Comparison of ENCODE assay signal across 29 cellular contexts in the genomic region with DNA sequence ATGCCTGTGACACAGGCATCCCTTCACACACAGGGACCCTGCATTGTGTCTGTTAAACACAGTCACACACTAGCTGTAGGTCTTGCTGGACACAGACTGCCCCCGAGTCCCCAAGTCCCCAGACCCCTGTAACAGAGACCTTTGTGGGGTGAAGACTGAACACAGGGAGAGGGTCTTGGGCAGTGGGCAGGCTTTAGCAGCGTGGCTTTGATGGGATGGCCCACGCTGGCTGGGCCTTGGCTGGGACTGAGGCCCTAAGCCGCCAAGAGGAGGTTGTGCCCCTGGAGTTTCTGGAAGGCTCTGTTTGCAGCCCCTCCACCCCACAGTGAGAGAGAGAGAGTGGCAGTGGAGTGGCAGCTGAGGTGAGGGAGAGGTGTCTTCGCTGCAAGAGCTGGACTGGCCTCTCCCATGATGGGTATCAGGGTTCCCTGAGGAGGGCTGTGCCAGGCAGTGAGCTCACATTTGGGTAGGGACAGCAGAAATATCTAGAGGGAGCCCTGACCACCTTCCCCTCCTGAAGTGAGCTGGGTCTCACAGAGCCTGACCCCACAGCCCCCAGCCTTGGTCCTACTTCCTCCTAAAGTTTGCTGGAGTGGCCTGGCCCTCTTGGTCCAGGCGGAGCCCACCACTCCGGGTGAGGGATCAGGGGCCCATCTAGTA. TPM values are rescaled to one million over a fixed set of nuclear protein-coding genes. Genes with fewer than 3 reads are reported as not detected.
DNase-seq lines count a peak whose midpoint lies in the region; ATAC-seq and TF ChIP-seq lines count a peak whose summit lies in the region.
"Had no signal": no experiment of that assay in that cellular context is flagged by ENCODE, and none has a peak within 500 bp of the region (broad histone marks: within the 10 kb centered on the region; RNA-seq: fewer than 3 reads in every experiment).

No MANE protein-coding gene starts in this region.

- no peak for TF ChIP-seq CTCF in AG04450 (IDR thresholded peaks at IDR 0.05; ENCODE audit: low read depth, low read length)
- no peak for TF ChIP-seq CTCF in Peyer's patch (IDR thresholded peaks at IDR 0.05)

- H3K4ac ChIP-seq in mesenchymal stem cell (ENCODE audit: low read depth in 1 of 2, low read length in 2 of 2): no peak overlapping the region

- H3K36me3 ChIP-seq in Peyer's patch (no peaks in the 10 kb centered on the region), mesenchymal stem cell (ENCODE audit: control insufficient read depth in 1 of 2, insufficient read depth in 2 of 2, low read depth in 1 of 2, low read length in 2 of 2) (peaks cover 3 to 7% of the 10 kb centered on the region in 2 experiments)
- H3K36me3 ChIP-seq: BE2C had no signal

- H2BK15ac ChIP-seq in mesenchymal stem cell (ENCODE audit: low read depth, poor library complexity, severe bottlenecking): no peak overlapping the region

- no peak overlapping the region for H2AK5ac ChIP-seq in mesenchymal stem cell (ENCODE audit: low read length, severe bottlenecking)

- H3K9ac ChIP-seq in mesenchymal stem cell (ENCODE audit: low read length): no peak overlapping the region
- H3K9ac ChIP-seq: GM23248, parathyroid adenoma had no signal

- POLR2A ChIA-PET in AG04450 (lab: Yijun Ruan, JAX): no interaction called here

- no peaks in the 10 kb centered on the region; the same call in 1 of the 2 replicates for H3K9me3 ChIP-seq in AG04450 (ENCODE audit: control insufficient read depth, insufficient read depth, low read length)
- no peaks in the 10 kb centered on the region for H3K9me3 ChIP-seq in Peyer's patch
- H3K9me3 ChIP-seq in mesenchymal stem cell (ENCODE audit: control insufficient read depth, low read length): no peaks in the 10 kb centered on the region
- H3K9me3 ChIP-seq: A549, BE2C, tibial artery had no signal

- ATAC-seq in sciatic nerve: no peak
- ATAC-seq: activated CD8-positive, alpha-beta memory T cell treated with anti-CD3 and anti-CD28 coated beads, Interleukin-2, amount 10 ng/mL, durations not matched to agents 7 days and 5 days; left ventricle myocardium superior; right cardiac atrium; stimulated activated naive CD8-positive, alpha-beta T cell treated with anti-CD3 and anti-CD28 coated beads, Interleukin-15, Interleukin-2, amounts not matched to agents 100 U/mL and 50 U/mL, for 24 hours had no signal

- H3K4me2 ChIP-seq in mesenchymal stem cell (ENCODE audit: low read length, poor library complexity, severe bottlenecking): no peak overlapping the region
- H3K4me2 ChIP-seq: A549 had no signal

- H4K91ac ChIP-seq in mesenchymal stem cell (ENCODE audit: low read length): peak overlapping the region; percentile 12

- H3K79me1 ChIP-seq in mesenchymal stem cell (replicated peaks; ENCODE audit: low read length, poor library complexity, severe bottlenecking): no peaks in the 10 kb centered on the region

- H4K8ac ChIP-seq in mesenchymal stem cell (ENCODE audit: low read length): peak overlapping the region; percentile 35

- H2BK5ac ChIP-seq in mesenchymal stem cell (ENCODE audit: low read depth, low read length, poor library complexity, severe bottlenecking): no peak overlapping the region

- peak overlapping the region in 1 of 2 experiments; percentile 18 for H3K14ac ChIP-seq in mesenchymal stem cell (ENCODE audit: low read length in 2 of 2)

- peaks cover 4% of the 10 kb centered on the region for H3K27me3 ChIP-seq in AG04450 (ENCODE audit: control insufficient read depth, insufficient read depth, low read length)
- no peaks in the 10 kb centered on the region for H3K27me3 ChIP-seq in Peyer's patch
- peaks cover 0 to 31% of the 10 kb centered on the region in 2 experiments for H3K27me3 ChIP-seq in mesenchymal stem cell (ENCODE audit: control insufficient read depth in 1 of 2, insufficient read depth in 1 of 2, low read length in 2 of 2)
- H3K27me3 ChIP-seq: BE2C, dorsolateral prefrontal cortex, tibial artery had no signal

- H3K18ac ChIP-seq in mesenchymal stem cell (ENCODE audit: low read depth in 1 of 2, low read length in 2 of 2): no peak overlapping the region

- DNase-seq in AG04450 (ENCODE audit: low read depth, low spot score) (no peak), Peyer's patch (peak in 2 of 3 donors; percentile 36 to 46), mesenchymal stem cell (no peak), sciatic nerve (ENCODE audit: low spot score) (peak; percentile 35), NCI-H345 treated with DMSO at 0.1 percent for 48 hours (lab: John Stamatoyannopoulos, UW; ENCODE audit: unreplicated experiment) (no peak), RKO (ENCODE audit: low spot score) (no peak), H4 (ENCODE audit: low spot score) (no peak), substantia nigra (lab: John Stamatoyannopoulos, UW) (no peak)
- DNase-seq: activated CD8-positive, alpha-beta memory T cell treated with anti-CD3 and anti-CD28 coated beads, Interleukin-2, amount 10 ng/mL, durations not matched to agents 7 days and 5 days; activated naive CD4-positive, alpha-beta T cell; activated T-cell treated with anti-CD3 and anti-CD28 coated beads, Interleukin-2, amount 50 U/mL, for 48 hours; BE2C; GM23248; left ventricle myocardium superior; midbrain; NCI-H2171; NCI-H526; nephron progenitor cell; stimulated activated naive CD8-positive, alpha-beta T cell treated with anti-CD3 and anti-CD28 coated beads, Interleukin-15, Interleukin-2, amounts not matched to agents 100 U/mL and 50 U/mL, for 24 hours; T1000 had no signal

- no peak for TF ChIP-seq POLR2A in Peyer's patch (IDR thresholded peaks at IDR 0.05)

- no peak overlapping the region for H2BK120ac ChIP-seq in mesenchymal stem cell (ENCODE audit: low read depth, low read length)

- intact Hi-C loops in sciatic nerve (cut with DNase I): no loop called here

- WGBS in mesenchymal stem cell: 90% methylated on average over 6 of the region's 7 CpGs

- H3K4me3 ChIP-seq in AG04450 (ENCODE audit: low read depth, low read length): no peak overlapping the region
- peak overlapping the region in 2 of 4 donors; percentile 51 to 61 for H3K4me3 ChIP-seq in Peyer's patch
- no peak overlapping the region for H3K4me3 ChIP-seq in mesenchymal stem cell (ENCODE audit: insufficient read depth in 1 of 2, low read depth in 1 of 2, low read length in 2 of 2)
- H3K4me3 ChIP-seq: A549, dorsolateral prefrontal cortex, GM23248, tibial artery had no signal

- CTCF ChIA-PET in AG04450 (lab: Charles Lee): interaction anchor here (1.0 kb wide), 1 partner anchor 14 kb away, joined by 4 read pairs; no protein-coding TSS in a partner anchor

- H2BK12ac ChIP-seq in mesenchymal stem cell (ENCODE audit: low read length in 2 of 2): no peak overlapping the region

- peak overlapping the region; percentile 21 for H3K27ac ChIP-seq in AG04450 (ENCODE audit: low read depth, low read length)
- H3K27ac ChIP-seq in Peyer's patch: peak overlapping the region in 3 of 4 donors; percentile 82 to 97 (median 91)
- no peak overlapping the region for H3K27ac ChIP-seq in mesenchymal stem cell (ENCODE audit: low read length, poor library complexity, severe bottlenecking)
- no peak overlapping the region for H3K27ac ChIP-seq in substantia nigra (ENCODE audit: low read depth, low read length, poor library complexity, severe bottlenecking)
- H3K27ac ChIP-seq: A549, dorsolateral prefrontal cortex, GM23248, HL-60, parathyroid adenoma, tibial artery had no signal

- H3K23ac ChIP-seq in mesenchymal stem cell (ENCODE audit: low read length in 2 of 2): no peak overlapping the region

- H2AFZ ChIP-seq in mesenchymal stem cell (ENCODE audit: low read depth, low read length): no peak overlapping the region
- H2AFZ ChIP-seq: GM23248, parathyroid adenoma had no signal

- H3K4me1 ChIP-seq in Peyer's patch (peaks cover 0 to 46% (median 7%) of the 10 kb centered on the region in 4 donors), mesenchymal stem cell (ENCODE audit: control insufficient read depth, insufficient read depth, low read depth, low read length) (peaks cover 10% of the 10 kb centered on the region)
- H3K4me1 ChIP-seq: BE2C, parathyroid adenoma had no signal

RNA-seq across cellular contexts. Expression of a gene that starts 0.6 kb away (rescaled TPM):
- 2.6 and 5.3 TPM in 2 replicates for polyA plus RNA-seq in AG04450 (2011; rRNA removed)
- 5.9 and 10.7 TPM in 2 replicates for polyA minus RNA-seq in AG04450 (2011; rRNA and poly(A)+ RNA removed)
- total RNA-seq in Peyer's patch (100 to 1,000 TPM in 3 of 4 donors, 10 to 100 TPM in 1; 59.4 to 309 (median 230) TPM), sciatic nerve (9.9 TPM)
- polyA plus RNA-seq in mesenchymal stem cell (2013, experiment 1 of 2): 0.98 TPM
- polyA plus RNA-seq in mesenchymal stem cell (2013, experiment 2 of 2): 1.0 TPM
- not detected in 2 replicates for total RNA-seq in H4 (2014; rRNA removed; shearing (Covaris generic))

RNA-seq across cellular contexts. Expression of a gene that starts 39.5 kb away (rescaled TPM):
- 14.4 and 17.0 TPM in 2 replicates for polyA plus RNA-seq in AG04450 (2011; rRNA removed)
- 20.6 and 32.9 TPM in 2 replicates for polyA minus RNA-seq in AG04450 (2011; rRNA and poly(A)+ RNA removed)
- total RNA-seq in Peyer's patch (10 to 100 TPM; 36.6 to 47.0 (median 40.5) TPM), sciatic nerve (40.7 TPM)
- polyA plus RNA-seq in mesenchymal stem cell (2013, experiment 1 of 2): 16.1 TPM
- polyA plus RNA-seq in mesenchymal stem cell (2013, experiment 2 of 2): 16.2 TPM
- total RNA-seq in H4 (2014; rRNA removed; shearing (Covaris generic)): 2.7 and 7.6 TPM in 2 replicates

RNA-seq across cellular contexts. Expression of a gene that starts 49.1 kb away (rescaled TPM):
- 0.04 and 0.06 TPM in 2 replicates for polyA plus RNA-seq in AG04450 (2011; rRNA removed)
- polyA minus RNA-seq in AG04450 (2011; rRNA and poly(A)+ RNA removed): not detected in 2 replicates
- total RNA-seq in Peyer's patch (1 to 10 TPM in 1 of 4 donors, under 1 TPM in 3; 0.18 to 2.2 (median 0.75) TPM), sciatic nerve (4.8 TPM)
- polyA plus RNA-seq in mesenchymal stem cell (2013, experiment 1 of 2): 0.01 TPM
- polyA plus RNA-seq in mesenchymal stem cell (2013, experiment 2 of 2): 0.01 TPM
- 0.10 TPM in 1 of 2 replicates, not detected in the other for total RNA-seq in H4 (2014; rRNA removed; shearing (Covaris generic))
- total RNA-seq: endothelial cell of umbilical vein, glomerular endothelial cell, GM23248, LHCN-M2 had no signal
- polyA plus RNA-seq: endothelial cell of umbilical vein had no signal

Comparison
In these comparisons a context has a peak if more than half of its experiments do, and no peak if none do; other contexts are left out.
1. DNase-seq: peak in Peyer's patch (2 of 3) and sciatic nerve (single experiment); none in AG04450 (single experiment), mesenchymal stem cell (single experiment), NCI-H345 treated with DMSO at 0.1 percent for 48 hours (single experiment), RKO (single experiment), H4 (single experiment) and substantia nigra (0 of 49).
2. H3K27ac ChIP-seq: peak in AG04450 (single experiment) and Peyer's patch (3 of 4); none in mesenchymal stem cell (single experiment) and substantia nigra (single experiment).
3. RNA of a gene that starts 0.6 kb away (total RNA-seq): 59.4 to 309 TPM in Peyer's patch and 9.9 TPM in sciatic nerve (single experiment); not detected in H4; every median in the first group is over 10 times any median in the second.